ENCODE assay signal across 15 cellular contexts in the genomic region with DNA sequence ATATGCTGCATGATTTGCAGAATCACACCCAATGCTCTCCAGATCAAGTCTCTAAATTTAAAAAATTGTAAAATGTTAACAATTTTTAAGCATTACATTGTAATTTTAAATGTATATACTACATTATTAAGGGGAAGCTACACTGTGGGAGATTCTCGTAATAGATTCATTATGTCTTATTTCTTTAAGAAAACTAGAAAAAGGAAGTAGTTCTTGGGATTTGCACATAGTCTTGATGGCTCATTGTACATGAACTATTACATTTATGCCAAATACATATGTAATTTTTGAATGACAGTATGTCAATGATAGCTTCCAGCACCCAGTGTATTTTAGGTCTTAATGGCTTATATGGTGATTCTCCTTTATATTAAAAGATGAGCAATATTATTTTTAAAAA.
A peak's percentile ranks its signal among the peaks of the same experiment; 100 is the strongest.
DNase-seq lines count a peak whose midpoint lies in the region; ATAC-seq and TF ChIP-seq lines count a peak whose summit lies in the region.
"Had no signal": no experiment of that assay in that cellular context is flagged by ENCODE, and none has a peak within 500 bp of the region (broad histone marks: within the 10 kb centered on the region; RNA-seq: fewer than 3 reads in every experiment).

No MANE protein-coding gene starts in this region.

- no peak for TF ChIP-seq RAD21 in neural cell (conservative IDR thresholded peaks at IDR 0.05)

- no peak overlapping the region for H2AFZ ChIP-seq in neural cell (ENCODE audit: low read depth, low read length)

- H3K9me2 ChIP-seq in neural cell (ENCODE audit: insufficient read depth, low read length) = no peaks in the 10 kb centered on the region

- TF ChIP-seq EP300 in neural cell (conservative IDR thresholded peaks at IDR 0.05; ENCODE audit: poor library complexity, severe bottlenecking) = peak; percentile 37

- no peaks in the 10 kb centered on the region for H3K27me3 ChIP-seq in neural cell (ENCODE audit: insufficient read depth, low read depth, low read length)

- no peaks in the 10 kb centered on the region for H3K79me2 ChIP-seq in neural cell (replicated peaks; ENCODE audit: insufficient read depth, low read length)

- DNase-seq in CD1c-positive myeloid dendritic cell (ENCODE audit: extremely low spot score) (peak; percentile 48), NOMO-1 (lab: John Stamatoyannopoulos, UW; ENCODE audit: unreplicated experiment in 2 of 2) (peak; percentile 65 to 88), SIG-M5 treated with dmso at 0.1 percent for 504 hours (lab: John Stamatoyannopoulos, UW; ENCODE audit: unreplicated experiment) (peak; percentile 76), NCI-H187 treated with DMSO at 0.1 percent for 48 hours (lab: John Stamatoyannopoulos, UW) (no peak), nucleus accumbens (lab: John Stamatoyannopoulos, UW) (no peak)
- DNase-seq: COR-L47, DMS153, EL, NCI-H1048, NCI-H524 had no signal

- no peak overlapping the region for H3K9ac ChIP-seq in neural cell (ENCODE audit: low read length)

- H3F3A ChIP-seq in neural cell (ENCODE audit: insufficient read depth, low read length, poor library complexity, severe bottlenecking) = peaks cover 5% of the 10 kb centered on the region

- H3K4me2 ChIP-seq in neural cell (ENCODE audit: low read length) = peak overlapping the region; percentile 18

- ATAC-seq in GM19351 (IDR thresholded peaks at IDR 0.05; ENCODE audit: unreplicated experiment) = no peak
- ATAC-seq in HG02981 (IDR thresholded peaks at IDR 0.05; ENCODE audit: unreplicated experiment) = no peak
- ATAC-seq: A549 had no signal

- H3K36me3 ChIP-seq in neural cell (ENCODE audit: insufficient read depth, low read length) = no peaks in the 10 kb centered on the region

- peak overlapping the region; percentile 14 for H3K4me3 ChIP-seq in neural cell (ENCODE audit: low read length)
- H3K4me3 ChIP-seq: A549 had no signal

- no peaks in the 10 kb centered on the region for H4K20me1 ChIP-seq in neural cell (ENCODE audit: insufficient read depth)

- H3K9me3 ChIP-seq in neural cell (ENCODE audit: low read length) = no peaks in the 10 kb centered on the region
- H3K9me3 ChIP-seq: A549 had no signal

- peak overlapping the region; percentile 56 for H3K27ac ChIP-seq in neural cell (ENCODE audit: low read length)
- H3K27ac ChIP-seq: A549, C4-2B had no signal

- no peak for TF ChIP-seq CTCF in neural cell (IDR thresholded peaks at IDR 0.05; ENCODE audit: poor library complexity, severe bottlenecking)

TF ChIP-seq in neural cell, 6 proteins besides CTCF, POLR2A, EP300 and RAD21:
- TF ChIP-seq, protein P1, sequence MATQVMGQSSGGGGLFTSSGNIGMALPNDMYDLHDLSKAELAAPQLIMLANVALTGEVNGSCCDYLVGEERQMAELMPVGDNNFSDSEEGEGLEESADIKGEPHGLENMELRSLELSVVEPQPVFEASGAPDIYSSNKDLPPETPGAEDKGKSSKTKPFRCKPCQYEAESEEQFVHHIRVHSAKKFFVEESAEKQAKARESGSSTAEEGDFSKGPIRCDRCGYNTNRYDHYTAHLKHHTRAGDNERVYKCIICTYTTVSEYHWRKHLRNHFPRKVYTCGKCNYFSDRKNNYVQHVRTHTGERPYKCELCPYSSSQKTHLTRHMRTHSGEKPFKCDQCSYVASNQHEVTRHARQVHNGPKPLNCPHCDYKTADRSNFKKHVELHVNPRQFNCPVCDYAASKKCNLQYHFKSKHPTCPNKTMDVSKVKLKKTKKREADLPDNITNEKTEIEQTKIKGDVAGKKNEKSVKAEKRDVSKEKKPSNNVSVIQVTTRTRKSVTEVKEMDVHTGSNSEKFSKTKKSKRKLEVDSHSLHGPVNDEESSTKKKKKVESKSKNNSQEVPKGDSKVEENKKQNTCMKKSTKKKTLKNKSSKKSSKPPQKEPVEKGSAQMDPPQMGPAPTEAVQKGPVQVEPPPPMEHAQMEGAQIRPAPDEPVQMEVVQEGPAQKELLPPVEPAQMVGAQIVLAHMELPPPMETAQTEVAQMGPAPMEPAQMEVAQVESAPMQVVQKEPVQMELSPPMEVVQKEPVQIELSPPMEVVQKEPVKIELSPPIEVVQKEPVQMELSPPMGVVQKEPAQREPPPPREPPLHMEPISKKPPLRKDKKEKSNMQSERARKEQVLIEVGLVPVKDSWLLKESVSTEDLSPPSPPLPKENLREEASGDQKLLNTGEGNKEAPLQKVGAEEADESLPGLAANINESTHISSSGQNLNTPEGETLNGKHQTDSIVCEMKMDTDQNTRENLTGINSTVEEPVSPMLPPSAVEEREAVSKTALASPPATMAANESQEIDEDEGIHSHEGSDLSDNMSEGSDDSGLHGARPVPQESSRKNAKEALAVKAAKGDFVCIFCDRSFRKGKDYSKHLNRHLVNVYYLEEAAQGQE (IDR thresholded peaks at IDR 0.05; ENCODE audit: borderline replicate concordance) = no peak
- TF ChIP-seq SMC3 (conservative IDR thresholded peaks at IDR 0.05; ENCODE audit: poor library complexity) (no peak), EZH2 (IDR thresholded peaks at IDR 0.05; ENCODE audit: borderline replicate concordance, insufficient read depth, low read length, poor library complexity, severe bottlenecking) (no peak), TAF1 (IDR thresholded peaks at IDR 0.05; ENCODE audit: low read depth) (no peak), MXI1 (conservative IDR thresholded peaks at IDR 0.05; ENCODE audit: poor library complexity, severe bottlenecking) (no peak), POLR2AphosphoS5 (IDR thresholded peaks at IDR 0.05) (no peak)
TF ChIP-seq in neural cell: peak in this region for 0.

Comparison
In these comparisons a context has a peak if more than half of its experiments do, and no peak if none do; other contexts are left out.
1. DNase-seq: peak in CD1c-positive myeloid dendritic cell (single experiment), NOMO-1 (2 of 2) and SIG-M5 treated with dmso at 0.1 percent for 504 hours (single experiment); none in NCI-H187 treated with DMSO at 0.1 percent for 48 hours (single experiment) and nucleus accumbens (0 of 56).